1 cellular context compared by ENCODE assay signal in the genomic region with DNA sequence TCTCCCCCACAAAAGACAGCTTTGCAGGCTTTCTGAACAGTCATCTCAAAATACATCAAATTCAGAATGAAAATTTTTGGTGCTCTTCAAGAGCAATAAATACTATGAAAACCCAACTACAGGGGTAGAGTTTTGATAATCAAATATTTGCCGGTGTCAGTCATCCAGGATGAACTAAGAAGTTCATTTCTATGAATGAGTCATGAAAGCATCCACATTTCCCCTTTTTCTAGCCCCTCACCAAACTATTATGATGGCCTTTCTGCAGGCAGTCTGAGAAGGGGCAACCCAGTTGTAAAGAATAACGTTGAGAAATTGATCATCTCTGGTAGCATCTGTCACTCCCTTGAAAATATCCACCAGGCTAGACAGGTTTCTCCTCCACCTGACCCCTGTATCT.
TF ChIP-seq lines count a peak whose summit lies in the region.

No MANE protein-coding gene starts in this region.

TF ChIP-seq in GM12878, 131 proteins besides CTCF, POLR2A, EP300 and RAD21 (continued from another document and continues in another):
- TF ChIP-seq CHD4 (IDR thresholded peaks at IDR 0.05) = no peak
- no peak for TF ChIP-seq ESRRA (IDR thresholded peaks at IDR 0.05; ENCODE audit: low read length)
- TF ChIP-seq, protein P1, sequence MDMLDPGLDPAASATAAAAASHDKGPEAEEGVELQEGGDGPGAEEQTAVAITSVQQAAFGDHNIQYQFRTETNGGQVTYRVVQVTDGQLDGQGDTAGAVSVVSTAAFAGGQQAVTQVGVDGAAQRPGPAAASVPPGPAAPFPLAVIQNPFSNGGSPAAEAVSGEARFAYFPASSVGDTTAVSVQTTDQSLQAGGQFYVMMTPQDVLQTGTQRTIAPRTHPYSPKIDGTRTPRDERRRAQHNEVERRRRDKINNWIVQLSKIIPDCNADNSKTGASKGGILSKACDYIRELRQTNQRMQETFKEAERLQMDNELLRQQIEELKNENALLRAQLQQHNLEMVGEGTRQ (IDR thresholded peaks at IDR 0.05; ENCODE audit: borderline replicate concordance, low read depth, low read length) = no peak
- TF ChIP-seq, protein P2, sequence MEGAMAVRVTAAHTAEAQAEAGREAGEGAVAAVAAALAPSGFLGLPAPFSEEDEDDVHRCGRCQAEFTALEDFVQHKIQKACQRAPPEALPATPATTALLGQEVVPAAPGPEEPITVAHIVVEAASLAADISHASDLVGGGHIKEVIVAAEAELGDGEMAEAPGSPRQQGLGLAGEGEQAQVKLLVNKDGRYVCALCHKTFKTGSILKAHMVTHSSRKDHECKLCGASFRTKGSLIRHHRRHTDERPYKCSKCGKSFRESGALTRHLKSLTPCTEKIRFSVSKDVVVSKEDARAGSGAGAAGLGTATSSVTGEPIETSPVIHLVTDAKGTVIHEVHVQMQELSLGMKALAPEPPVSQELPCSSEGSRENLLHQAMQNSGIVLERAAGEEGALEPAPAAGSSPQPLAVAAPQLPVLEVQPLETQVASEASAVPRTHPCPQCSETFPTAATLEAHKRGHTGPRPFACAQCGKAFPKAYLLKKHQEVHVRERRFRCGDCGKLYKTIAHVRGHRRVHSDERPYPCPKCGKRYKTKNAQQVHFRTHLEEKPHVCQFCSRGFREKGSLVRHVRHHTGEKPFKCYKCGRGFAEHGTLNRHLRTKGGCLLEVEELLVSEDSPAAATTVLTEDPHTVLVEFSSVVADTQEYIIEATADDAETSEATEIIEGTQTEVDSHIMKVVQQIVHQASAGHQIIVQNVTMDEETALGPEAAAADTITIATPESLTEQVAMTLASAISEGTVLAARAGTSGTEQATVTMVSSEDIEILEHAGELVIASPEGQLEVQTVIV (IDR thresholded peaks at IDR 0.05; ENCODE audit: borderline replicate concordance, partially characterized antibody) = no peak
- TF ChIP-seq IRF4 (IDR thresholded peaks at IDR 0.05; ENCODE audit: low read depth, low read length) = peak; percentile 34; the same call in 1 of the 2 replicates
- no peak for TF ChIP-seq POU2F2 (IDR thresholded peaks at IDR 0.05; ENCODE audit: borderline replicate concordance, low read depth, low read length)
- TF ChIP-seq, protein P3, sequence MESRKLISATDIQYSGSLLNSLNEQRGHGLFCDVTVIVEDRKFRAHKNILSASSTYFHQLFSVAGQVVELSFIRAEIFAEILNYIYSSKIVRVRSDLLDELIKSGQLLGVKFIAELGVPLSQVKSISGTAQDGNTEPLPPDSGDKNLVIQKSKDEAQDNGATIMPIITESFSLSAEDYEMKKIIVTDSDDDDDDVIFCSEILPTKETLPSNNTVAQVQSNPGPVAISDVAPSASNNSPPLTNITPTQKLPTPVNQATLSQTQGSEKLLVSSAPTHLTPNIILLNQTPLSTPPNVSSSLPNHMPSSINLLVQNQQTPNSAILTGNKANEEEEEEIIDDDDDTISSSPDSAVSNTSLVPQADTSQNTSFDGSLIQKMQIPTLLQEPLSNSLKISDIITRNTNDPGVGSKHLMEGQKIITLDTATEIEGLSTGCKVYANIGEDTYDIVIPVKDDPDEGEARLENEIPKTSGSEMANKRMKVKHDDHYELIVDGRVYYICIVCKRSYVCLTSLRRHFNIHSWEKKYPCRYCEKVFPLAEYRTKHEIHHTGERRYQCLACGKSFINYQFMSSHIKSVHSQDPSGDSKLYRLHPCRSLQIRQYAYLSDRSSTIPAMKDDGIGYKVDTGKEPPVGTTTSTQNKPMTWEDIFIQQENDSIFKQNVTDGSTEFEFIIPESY (IDR thresholded peaks at IDR 0.05) = no peak
- TF ChIP-seq SP1 (IDR thresholded peaks at IDR 0.05; ENCODE audit: low read depth, low read length) = no peak
- TF ChIP-seq POLR2AphosphoS2 (IDR thresholded peaks at IDR 0.05; ENCODE audit: low read depth, low read length) = no peak
- TF ChIP-seq, protein P4, sequence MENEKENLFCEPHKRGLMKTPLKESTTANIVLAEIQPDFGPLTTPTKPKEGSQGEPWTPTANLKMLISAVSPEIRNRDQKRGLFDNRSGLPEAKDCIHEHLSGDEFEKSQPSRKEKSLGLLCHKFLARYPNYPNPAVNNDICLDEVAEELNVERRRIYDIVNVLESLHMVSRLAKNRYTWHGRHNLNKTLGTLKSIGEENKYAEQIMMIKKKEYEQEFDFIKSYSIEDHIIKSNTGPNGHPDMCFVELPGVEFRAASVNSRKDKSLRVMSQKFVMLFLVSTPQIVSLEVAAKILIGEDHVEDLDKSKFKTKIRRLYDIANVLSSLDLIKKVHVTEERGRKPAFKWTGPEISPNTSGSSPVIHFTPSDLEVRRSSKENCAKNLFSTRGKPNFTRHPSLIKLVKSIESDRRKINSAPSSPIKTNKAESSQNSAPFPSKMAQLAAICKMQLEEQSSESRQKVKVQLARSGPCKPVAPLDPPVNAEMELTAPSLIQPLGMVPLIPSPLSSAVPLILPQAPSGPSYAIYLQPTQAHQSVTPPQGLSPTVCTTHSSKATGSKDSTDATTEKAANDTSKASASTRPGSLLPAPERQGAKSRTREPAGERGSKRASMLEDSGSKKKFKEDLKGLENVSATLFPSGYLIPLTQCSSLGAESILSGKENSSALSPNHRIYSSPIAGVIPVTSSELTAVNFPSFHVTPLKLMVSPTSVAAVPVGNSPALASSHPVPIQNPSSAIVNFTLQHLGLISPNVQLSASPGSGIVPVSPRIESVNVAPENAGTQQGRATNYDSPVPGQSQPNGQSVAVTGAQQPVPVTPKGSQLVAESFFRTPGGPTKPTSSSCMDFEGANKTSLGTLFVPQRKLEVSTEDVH (IDR thresholded peaks at IDR 0.05; ENCODE audit: low read depth, partially characterized antibody) = no peak
- no peak for TF ChIP-seq EGR1 (IDR thresholded peaks at IDR 0.05; ENCODE audit: borderline replicate concordance in 1 of 2, low read depth in 2 of 2, low read length in 2 of 2)
- peak; percentile 90 for TF ChIP-seq JUNB (IDR thresholded peaks at IDR 0.05)
- no peak for TF ChIP-seq NR2C1 (IDR thresholded peaks at IDR 0.05)
- no peak for TF ChIP-seq RUNX3 (IDR thresholded peaks at IDR 0.05; ENCODE audit: low read length)
- TF ChIP-seq, protein P5, sequence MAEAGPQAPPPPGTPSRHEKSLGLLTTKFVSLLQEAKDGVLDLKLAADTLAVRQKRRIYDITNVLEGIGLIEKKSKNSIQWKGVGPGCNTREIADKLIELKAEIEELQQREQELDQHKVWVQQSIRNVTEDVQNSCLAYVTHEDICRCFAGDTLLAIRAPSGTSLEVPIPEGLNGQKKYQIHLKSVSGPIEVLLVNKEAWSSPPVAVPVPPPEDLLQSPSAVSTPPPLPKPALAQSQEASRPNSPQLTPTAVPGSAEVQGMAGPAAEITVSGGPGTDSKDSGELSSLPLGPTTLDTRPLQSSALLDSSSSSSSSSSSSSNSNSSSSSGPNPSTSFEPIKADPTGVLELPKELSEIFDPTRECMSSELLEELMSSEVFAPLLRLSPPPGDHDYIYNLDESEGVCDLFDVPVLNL (IDR thresholded peaks at IDR 0.05; ENCODE audit: low read depth, low read length) = no peak
- no peak for TF ChIP-seq PAX5 (IDR thresholded peaks at IDR 0.05; ENCODE audit: borderline replicate concordance, low read depth, low read length)
- TF ChIP-seq EED (IDR thresholded peaks at IDR 0.05; ENCODE audit: low read depth) = 0 out of 2 replicates have a peak, but pooled peaks have one; percentile 47
- TF ChIP-seq TCF12 (IDR thresholded peaks at IDR 0.05; ENCODE audit: low read depth, low read length) = no peak
- no peak for TF ChIP-seq ATF7 (IDR thresholded peaks at IDR 0.05; ENCODE audit: low read depth)
- TF ChIP-seq, protein P6, sequence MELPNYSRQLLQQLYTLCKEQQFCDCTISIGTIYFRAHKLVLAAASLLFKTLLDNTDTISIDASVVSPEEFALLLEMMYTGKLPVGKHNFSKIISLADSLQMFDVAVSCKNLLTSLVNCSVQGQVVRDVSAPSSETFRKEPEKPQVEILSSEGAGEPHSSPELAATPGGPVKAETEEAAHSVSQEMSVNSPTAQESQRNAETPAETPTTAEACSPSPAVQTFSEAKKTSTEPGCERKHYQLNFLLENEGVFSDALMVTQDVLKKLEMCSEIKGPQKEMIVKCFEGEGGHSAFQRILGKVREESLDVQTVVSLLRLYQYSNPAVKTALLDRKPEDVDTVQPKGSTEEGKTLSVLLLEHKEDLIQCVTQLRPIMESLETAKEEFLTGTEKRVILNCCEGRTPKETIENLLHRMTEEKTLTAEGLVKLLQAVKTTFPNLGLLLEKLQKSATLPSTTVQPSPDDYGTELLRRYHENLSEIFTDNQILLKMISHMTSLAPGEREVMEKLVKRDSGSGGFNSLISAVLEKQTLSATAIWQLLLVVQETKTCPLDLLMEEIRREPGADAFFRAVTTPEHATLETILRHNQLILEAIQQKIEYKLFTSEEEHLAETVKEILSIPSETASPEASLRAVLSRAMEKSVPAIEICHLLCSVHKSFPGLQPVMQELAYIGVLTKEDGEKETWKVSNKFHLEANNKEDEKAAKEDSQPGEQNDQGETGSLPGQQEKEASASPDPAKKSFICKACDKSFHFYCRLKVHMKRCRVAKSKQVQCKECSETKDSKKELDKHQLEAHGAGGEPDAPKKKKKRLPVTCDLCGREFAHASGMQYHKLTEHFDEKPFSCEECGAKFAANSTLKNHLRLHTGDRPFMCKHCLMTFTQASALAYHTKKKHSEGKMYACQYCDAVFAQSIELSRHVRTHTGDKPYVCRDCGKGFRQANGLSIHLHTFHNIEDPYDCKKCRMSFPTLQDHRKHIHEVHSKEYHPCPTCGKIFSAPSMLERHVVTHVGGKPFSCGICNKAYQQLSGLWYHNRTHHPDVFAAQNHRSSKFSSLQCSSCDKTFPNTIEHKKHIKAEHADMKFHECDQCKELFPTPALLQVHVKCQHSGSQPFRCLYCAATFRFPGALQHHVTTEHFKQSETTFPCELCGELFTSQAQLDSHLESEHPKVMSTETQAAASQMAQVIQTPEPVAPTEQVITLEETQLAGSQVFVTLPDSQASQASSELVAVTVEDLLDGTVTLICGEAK (IDR thresholded peaks at IDR 0.05; ENCODE audit: borderline replicate concordance) = no peak
- TF ChIP-seq SMARCA5 (IDR thresholded peaks at IDR 0.05) = no peak
- TF ChIP-seq TCF3 (IDR thresholded peaks at IDR 0.05; ENCODE audit: borderline replicate concordance, insufficient read depth, low read depth, low read length) = no peak
- TF ChIP-seq SRF (IDR thresholded peaks at IDR 0.05; ENCODE audit: low read depth in 2 of 2, low read length in 2 of 2) = no peak
- TF ChIP-seq BMI1 (IDR thresholded peaks at IDR 0.05; ENCODE audit: borderline replicate concordance) = no peak
- no peak for TF ChIP-seq CHD1 (IDR thresholded peaks at IDR 0.05; ENCODE audit: low read depth, low read length)
- TF ChIP-seq BCL11A (IDR thresholded peaks at IDR 0.05; ENCODE audit: low read depth, low read length) = no peak
- TF ChIP-seq, protein P7, sequence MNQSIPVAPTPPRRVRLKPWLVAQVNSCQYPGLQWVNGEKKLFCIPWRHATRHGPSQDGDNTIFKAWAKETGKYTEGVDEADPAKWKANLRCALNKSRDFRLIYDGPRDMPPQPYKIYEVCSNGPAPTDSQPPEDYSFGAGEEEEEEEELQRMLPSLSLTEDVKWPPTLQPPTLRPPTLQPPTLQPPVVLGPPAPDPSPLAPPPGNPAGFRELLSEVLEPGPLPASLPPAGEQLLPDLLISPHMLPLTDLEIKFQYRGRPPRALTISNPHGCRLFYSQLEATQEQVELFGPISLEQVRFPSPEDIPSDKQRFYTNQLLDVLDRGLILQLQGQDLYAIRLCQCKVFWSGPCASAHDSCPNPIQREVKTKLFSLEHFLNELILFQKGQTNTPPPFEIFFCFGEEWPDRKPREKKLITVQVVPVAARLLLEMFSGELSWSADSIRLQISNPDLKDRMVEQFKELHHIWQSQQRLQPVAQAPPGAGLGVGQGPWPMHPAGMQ (IDR thresholded peaks at IDR 0.05; ENCODE audit: borderline replicate concordance) = no peak
- no peak for TF ChIP-seq BRCA1 (IDR thresholded peaks at IDR 0.05; ENCODE audit: low read depth, low read length)
- peak in 1 of 2 experiments; percentile 29; a peak in 1 of 4 replicates for TF ChIP-seq ETV6 (conservative IDR thresholded peaks at IDR 0.05 in 1 of 2, IDR thresholded peaks at IDR 0.05 in 1 of 2; ENCODE audit: borderline replicate concordance in 1 of 2, low read depth in 1 of 2)
- TF ChIP-seq, protein P8, sequence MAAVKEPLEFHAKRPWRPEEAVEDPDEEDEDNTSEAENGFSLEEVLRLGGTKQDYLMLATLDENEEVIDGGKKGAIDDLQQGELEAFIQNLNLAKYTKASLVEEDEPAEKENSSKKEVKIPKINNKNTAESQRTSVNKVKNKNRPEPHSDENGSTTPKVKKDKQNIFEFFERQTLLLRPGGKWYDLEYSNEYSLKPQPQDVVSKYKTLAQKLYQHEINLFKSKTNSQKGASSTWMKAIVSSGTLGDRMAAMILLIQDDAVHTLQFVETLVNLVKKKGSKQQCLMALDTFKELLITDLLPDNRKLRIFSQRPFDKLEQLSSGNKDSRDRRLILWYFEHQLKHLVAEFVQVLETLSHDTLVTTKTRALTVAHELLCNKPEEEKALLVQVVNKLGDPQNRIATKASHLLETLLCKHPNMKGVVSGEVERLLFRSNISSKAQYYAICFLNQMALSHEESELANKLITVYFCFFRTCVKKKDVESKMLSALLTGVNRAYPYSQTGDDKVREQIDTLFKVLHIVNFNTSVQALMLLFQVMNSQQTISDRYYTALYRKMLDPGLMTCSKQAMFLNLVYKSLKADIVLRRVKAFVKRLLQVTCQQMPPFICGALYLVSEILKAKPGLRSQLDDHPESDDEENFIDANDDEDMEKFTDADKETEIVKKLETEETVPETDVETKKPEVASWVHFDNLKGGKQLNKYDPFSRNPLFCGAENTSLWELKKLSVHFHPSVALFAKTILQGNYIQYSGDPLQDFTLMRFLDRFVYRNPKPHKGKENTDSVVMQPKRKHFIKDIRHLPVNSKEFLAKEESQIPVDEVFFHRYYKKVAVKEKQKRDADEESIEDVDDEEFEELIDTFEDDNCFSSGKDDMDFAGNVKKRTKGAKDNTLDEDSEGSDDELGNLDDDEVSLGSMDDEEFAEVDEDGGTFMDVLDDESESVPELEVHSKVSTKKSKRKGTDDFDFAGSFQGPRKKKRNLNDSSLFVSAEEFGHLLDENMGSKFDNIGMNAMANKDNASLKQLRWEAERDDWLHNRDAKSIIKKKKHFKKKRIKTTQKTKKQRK (IDR thresholded peaks at IDR 0.05; ENCODE audit: low read depth, low read length) = no peak
- TF ChIP-seq FOXK2 (IDR thresholded peaks at IDR 0.05) = no peak
- TF ChIP-seq SUPT20H (IDR thresholded peaks at IDR 0.05; ENCODE audit: borderline replicate concordance, control insufficient read depth, low read depth, low read length) = no peak
- TF ChIP-seq, protein P9, sequence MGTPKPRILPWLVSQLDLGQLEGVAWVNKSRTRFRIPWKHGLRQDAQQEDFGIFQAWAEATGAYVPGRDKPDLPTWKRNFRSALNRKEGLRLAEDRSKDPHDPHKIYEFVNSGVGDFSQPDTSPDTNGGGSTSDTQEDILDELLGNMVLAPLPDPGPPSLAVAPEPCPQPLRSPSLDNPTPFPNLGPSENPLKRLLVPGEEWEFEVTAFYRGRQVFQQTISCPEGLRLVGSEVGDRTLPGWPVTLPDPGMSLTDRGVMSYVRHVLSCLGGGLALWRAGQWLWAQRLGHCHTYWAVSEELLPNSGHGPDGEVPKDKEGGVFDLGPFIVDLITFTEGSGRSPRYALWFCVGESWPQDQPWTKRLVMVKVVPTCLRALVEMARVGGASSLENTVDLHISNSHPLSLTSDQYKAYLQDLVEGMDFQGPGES (IDR thresholded peaks at IDR 0.05) = no peak
- TF ChIP-seq RCOR1 (conservative IDR thresholded peaks at IDR 0.05; ENCODE audit: low read depth, low read length) = no peak
- no peak for TF ChIP-seq HDGF (IDR thresholded peaks at IDR 0.05)
- no peak for TF ChIP-seq RFX5 (IDR thresholded peaks at IDR 0.05; ENCODE audit: low read depth, low read length)
- TF ChIP-seq RAD51 (IDR thresholded peaks at IDR 0.05) = no peak
- TF ChIP-seq BHLHE40 (IDR thresholded peaks at IDR 0.05; ENCODE audit: borderline replicate concordance in 1 of 2, low read depth in 2 of 2, low read length in 1 of 2) = no peak
- no peak for TF ChIP-seq HDAC2 (IDR thresholded peaks at IDR 0.05)
- TF ChIP-seq RB1 (IDR thresholded peaks at IDR 0.05; ENCODE audit: borderline replicate concordance) = no peak
